20 cellular contexts compared by ENCODE assay signal in the genomic region with DNA sequence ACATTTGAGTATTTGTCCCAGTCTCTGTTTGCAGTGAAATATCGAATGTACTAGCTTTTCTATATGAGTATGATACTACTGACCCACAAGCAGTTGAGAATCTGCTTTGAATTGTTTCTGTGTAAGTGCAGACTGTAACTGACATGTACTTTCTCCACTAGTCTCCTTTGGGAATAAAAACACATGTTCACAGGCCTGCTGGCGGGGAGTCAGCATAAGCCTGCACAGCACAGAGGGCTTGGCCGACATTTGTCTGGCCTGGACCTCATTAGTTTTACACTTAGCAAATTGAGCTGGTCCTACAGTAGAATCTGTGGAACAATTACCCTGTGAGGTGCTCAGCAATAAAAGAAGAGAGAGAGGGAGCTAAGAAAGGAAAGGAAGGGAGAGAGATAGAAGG.
A peak's percentile ranks its signal among the peaks of the same experiment; 100 is the strongest.
DNase-seq lines count a peak whose midpoint lies in the region; ATAC-seq and TF ChIP-seq lines count a peak whose summit lies in the region.
"Had no signal": no experiment of that assay in that cellular context is flagged by ENCODE, and none has a peak within 500 bp of the region (broad histone marks: within the 10 kb centered on the region; RNA-seq: fewer than 3 reads in every experiment).

No MANE protein-coding gene starts in this region.

- H2AFZ ChIP-seq in neural progenitor cell (replicated peaks), result no peak overlapping the region

- peaks cover 5% of the 10 kb centered on the region for H3F3A ChIP-seq in neural progenitor cell (ENCODE audit: low read depth)

- H3K4me2 ChIP-seq in neural progenitor cell, result no peak overlapping the region

- H3K4me3 ChIP-seq in BE2C (ENCODE audit: low read depth, low read length), result no peak overlapping the region
- H3K4me3 ChIP-seq in neural progenitor cell, result no peak overlapping the region
- H3K4me3 ChIP-seq in colonic mucosa, result no peak overlapping the region
- H3K4me3 ChIP-seq in CD8-positive, alpha-beta T cell (ENCODE audit: low read depth, low read length), result no peak overlapping the region
- H3K4me3 ChIP-seq: upper lobe of left lung had no signal

- DNase-seq in BE2C (peak; percentile 69), NCI-H69 (lab: John Stamatoyannopoulos, UW) (peak; percentile 75), fibroblast of peridontal ligament (ENCODE audit: extremely low read depth) (peak; percentile 85), neural progenitor cell (ENCODE audit: low spot score) (no peak), colonic mucosa (no peak)
- no peak for DNase-seq in activated naive CD4-positive, alpha-beta T cell treated with Interleukin-2 at 50 U/mL for 16 hours
- DNase-seq in activated CD4-positive, alpha-beta T cell treated with anti-CD3 and anti-CD28 coated beads, Interleukin-2, amount 50 U/mL, for 48 hours, result no peak
- no peak for DNase-seq in CD8-positive, alpha-beta T cell
- DNase-seq: activated T-cell treated with anti-CD3 and anti-CD28 coated beads, Interleukin-2, amount 50 U/mL, for 1 hour; KG1; naive thymus-derived CD4-positive, alpha-beta T cell; NCI-H526 treated with DMSO at 0.1 percent for 48 hours; RPMI8226; T-helper 17 cell; upper lobe of left lung had no signal

- H3K36me3 ChIP-seq in BE2C, result no peaks in the 10 kb centered on the region
- no peaks in the 10 kb centered on the region for H3K36me3 ChIP-seq in neural progenitor cell
- H3K36me3 ChIP-seq in colonic mucosa, result no peaks in the 10 kb centered on the region
- H3K36me3 ChIP-seq in CD8-positive, alpha-beta T cell (ENCODE audit: insufficient read depth, low read length), result no peaks in the 10 kb centered on the region
- H3K36me3 ChIP-seq: upper lobe of left lung had no signal

- no peak overlapping the region for H3K27ac ChIP-seq in neural progenitor cell
- H3K27ac ChIP-seq in colonic mucosa, result no peak overlapping the region
- no peak overlapping the region for H3K27ac ChIP-seq in CD8-positive, alpha-beta T cell (ENCODE audit: low read depth, low read length)
- H3K27ac ChIP-seq: HL-60, upper lobe of left lung had no signal

- no peaks in the 10 kb centered on the region for H4K20me1 ChIP-seq in neural progenitor cell (ENCODE audit: low read depth)

- no peaks in the 10 kb centered on the region for H3K79me2 ChIP-seq in neural progenitor cell (ENCODE audit: low read depth)

- H3K4me1 Mint-ChIP-seq in neural progenitor cell, result peaks cover 50% of the 10 kb centered on the region
- no peaks in the 10 kb centered on the region for H3K4me1 Mint-ChIP-seq in CD8-positive, alpha-beta T cell (ENCODE audit: low read depth)
- H3K4me1 Mint-ChIP-seq: naive thymus-derived CD4-positive, alpha-beta T cell; stimulated activated memory B cell treated with anti-CD40 and anti-IgM and Interleukin-4, amounts not matched to agents 10 μg/mL and 1 μg/mL and 100 μg/mL, for 72 hours; T-helper 17 cell had no signal

- peak overlapping the region; percentile 92 for H3K27ac Mint-ChIP-seq in neural progenitor cell
- no peak overlapping the region for H3K27ac Mint-ChIP-seq in CD8-positive, alpha-beta T cell
- H3K27ac Mint-ChIP-seq: activated naive CD8-positive, alpha-beta T cell; naive thymus-derived CD4-positive, alpha-beta T cell; stimulated activated memory B cell treated with anti-CD40 and anti-IgM and Interleukin-4, amounts not matched to agents 10 μg/mL and 1 μg/mL and 100 μg/mL, for 72 hours; T-helper 17 cell had no signal

- no peaks in the 10 kb centered on the region for H3K9me3 Mint-ChIP-seq in neural progenitor cell
- no peaks in the 10 kb centered on the region for H3K9me3 Mint-ChIP-seq in CD8-positive, alpha-beta T cell
- H3K9me3 Mint-ChIP-seq: naive thymus-derived CD4-positive, alpha-beta T cell; stimulated activated memory B cell treated with anti-CD40 and anti-IgM and Interleukin-4, amounts not matched to agents 10 μg/mL and 1 μg/mL and 100 μg/mL, for 72 hours had no signal

- no peak overlapping the region for H3K9ac ChIP-seq in neural progenitor cell
- no peak overlapping the region for H3K9ac ChIP-seq in colonic mucosa (ENCODE audit: low read depth in 2 of 2, low read length in 2 of 2)

- no peak for TF ChIP-seq CTCF in BE2C (IDR thresholded peaks at IDR 0.05; ENCODE audit: low read depth, low read length)
- TF ChIP-seq CTCF in neural progenitor cell (IDR thresholded peaks at IDR 0.05), result no peak
- no peak for TF ChIP-seq CTCF in colonic mucosa (IDR thresholded peaks at IDR 0.05)
- TF ChIP-seq CTCF in CD8-positive, alpha-beta T cell (IDR thresholded peaks at IDR 0.05), result no peak

- ATAC-seq in CD8-positive, alpha-beta T cell, result no peak
- ATAC-seq: activated CD4-positive, CD25-positive, alpha-beta regulatory T cell treated with anti-CD3 and anti-CD28 coated beads, Interleukin-2, amount 50 U/mL, for 24 hours; left lobe of liver; naive thymus-derived CD4-positive, alpha-beta T cell; stimulated activated memory B cell treated with anti-CD40 and anti-IgM and Interleukin-4, amounts not matched to agents 10 μg/mL and 1 μg/mL and 100 μg/mL, for 72 hours; T-helper 17 cell had no signal

- POLR2A ChIA-PET in CD8-positive, alpha-beta T cell (lab: Charles Lee), result no interaction called here

- H3K9me3 ChIP-seq in BE2C (no peaks in the 10 kb centered on the region), neural progenitor cell (ENCODE audit: low read depth) (no peaks in the 10 kb centered on the region), colonic mucosa (no peaks in the 10 kb centered on the region)
- H3K9me3 ChIP-seq in CD8-positive, alpha-beta T cell (ENCODE audit: low read length), result no peaks in the 10 kb centered on the region
- H3K9me3 ChIP-seq: upper lobe of left lung had no signal

- H3K27me3 Mint-ChIP-seq in neural progenitor cell (ENCODE audit: insufficient read depth, low read depth), result no peaks in the 10 kb centered on the region
- H3K27me3 Mint-ChIP-seq in CD8-positive, alpha-beta T cell (ENCODE audit: low read depth), result no peaks in the 10 kb centered on the region
- H3K27me3 Mint-ChIP-seq: activated naive CD8-positive, alpha-beta T cell; stimulated activated memory B cell treated with anti-CD40 and anti-IgM and Interleukin-4, amounts not matched to agents 10 μg/mL and 1 μg/mL and 100 μg/mL, for 72 hours; T-helper 17 cell had no signal

- peak overlapping the region; percentile 6 for H3K4me3 Mint-ChIP-seq in neural progenitor cell
- no peak overlapping the region for H3K4me3 Mint-ChIP-seq in CD8-positive, alpha-beta T cell
- H3K4me3 Mint-ChIP-seq: activated naive CD8-positive, alpha-beta T cell; naive thymus-derived CD4-positive, alpha-beta T cell; stimulated activated memory B cell treated with anti-CD40 and anti-IgM and Interleukin-4, amounts not matched to agents 10 μg/mL and 1 μg/mL and 100 μg/mL, for 72 hours; T-helper 17 cell had no signal

- CTCF ChIA-PET in CD8-positive, alpha-beta T cell (lab: Charles Lee), result no interaction called here

- intact Hi-C loops in colonic mucosa (cut with DNase I), result no loop called here
- intact Hi-C loops in CD8-positive, alpha-beta T cell (cut with DNase I, micrococcal nuclease), result no loop called here

- H3K4me1 ChIP-seq in BE2C (peaks cover 29% of the 10 kb centered on the region), neural progenitor cell (peaks cover 18% of the 10 kb centered on the region), colonic mucosa (no peaks in the 10 kb centered on the region)
- H3K4me1 ChIP-seq in CD8-positive, alpha-beta T cell (ENCODE audit: insufficient read depth, low read length), result no peaks in the 10 kb centered on the region

- H3K27me3 ChIP-seq in BE2C, result no peaks in the 10 kb centered on the region
- no peaks in the 10 kb centered on the region for H3K27me3 ChIP-seq in neural progenitor cell
- no peaks in the 10 kb centered on the region for H3K27me3 ChIP-seq in colonic mucosa
- H3K27me3 ChIP-seq in CD8-positive, alpha-beta T cell (ENCODE audit: insufficient read depth, low read length), result no peaks in the 10 kb centered on the region
- H3K27me3 ChIP-seq: upper lobe of left lung had no signal

- H3K36me3 Mint-ChIP-seq in neural progenitor cell, result peaks cover 26% of the 10 kb centered on the region
- no peaks in the 10 kb centered on the region for H3K36me3 Mint-ChIP-seq in CD8-positive, alpha-beta T cell
- H3K36me3 Mint-ChIP-seq: activated naive CD8-positive, alpha-beta T cell; naive thymus-derived CD4-positive, alpha-beta T cell; stimulated activated memory B cell treated with anti-CD40 and anti-IgM and Interleukin-4, amounts not matched to agents 10 μg/mL and 1 μg/mL and 100 μg/mL, for 72 hours had no signal

Comparison
In these comparisons a context has a peak if more than half of its experiments do, and no peak if none do; other contexts are left out.
1. DNase-seq: peak in BE2C (single experiment), NCI-H69 (single experiment) and fibroblast of peridontal ligament (single experiment); none in neural progenitor cell (single experiment), activated naive CD4-positive, alpha-beta T cell treated with Interleukin-2 at 50 U/mL for 16 hours (single experiment), activated CD4-positive, alpha-beta T cell treated with anti-CD3 and anti-CD28 coated beads, Interleukin-2, amount 50 U/mL, for 48 hours (0 of 2), colonic mucosa (single experiment) and CD8-positive, alpha-beta T cell (0 of 7).